ENCODE assay signal across 17 cellular contexts in genomic region chrX:7083021-7083420, GRCh38.
A peak's percentile ranks its signal among the peaks of the same experiment; 100 is the strongest.
DNase-seq lines count a peak whose midpoint lies in the region; ATAC-seq and TF ChIP-seq lines count a peak whose summit lies in the region.
"Had no signal": no experiment of that assay in that cellular context is flagged by ENCODE, and none has a peak within 500 bp of the region (broad histone marks: within the 10 kb centered on the region; RNA-seq: fewer than 3 reads in every experiment).

No MANE protein-coding gene starts in this region.

- peaks cover 27% of the 10 kb centered on the region for H4K20me1 ChIP-seq in mammary epithelial cell (ENCODE audit: insufficient read depth, low read length)
- no peaks in the 10 kb centered on the region for H4K20me1 ChIP-seq in OCI-LY1 (ENCODE audit: insufficient read depth, low read length)

- H2AFZ ChIP-seq in mammary epithelial cell (ENCODE audit: low read depth, low read length) (no peak overlapping the region), OCI-LY1 (ENCODE audit: low read length) (no peak overlapping the region)
- H2AFZ ChIP-seq: GM23338 had no signal

- H3K4me1 ChIP-seq in mammary epithelial cell (ENCODE audit: insufficient read depth, low read length) (peaks cover 13% of the 10 kb centered on the region), OCI-LY1 (ENCODE audit: insufficient read depth, low read length, severe bottlenecking) (peaks cover 59% of the 10 kb centered on the region), endodermal cell (ENCODE audit: control insufficient read depth, insufficient read depth, low read length) (peaks cover 5% of the 10 kb centered on the region), right cardiac atrium (ENCODE audit: control insufficient read depth, insufficient read depth, low read length) (peaks cover 1% of the 10 kb centered on the region)
- H3K4me1 ChIP-seq: BE2C, right atrium auricular region had no signal

- H3K36me3 ChIP-seq in mammary epithelial cell (ENCODE audit: insufficient read depth, low read length) (no peaks in the 10 kb centered on the region), OCI-LY1 (ENCODE audit: insufficient read depth, low read length) (peaks cover 16% of the 10 kb centered on the region; the same call in 1 of the 2 replicates), endodermal cell (ENCODE audit: control insufficient read depth, insufficient read depth, low read length) (no peaks in the 10 kb centered on the region)
- H3K36me3 ChIP-seq: BE2C, right atrium auricular region had no signal

- DNase-seq in MCF 10A (ENCODE audit: unreplicated experiment) (no peak), mammary epithelial cell (no peak), endodermal cell (no peak), right cardiac atrium (no peak), NCI-H1436 (lab: John Stamatoyannopoulos, UW) (no peak)
- DNase-seq in stimulated activated naive CD8-positive, alpha-beta T cell treated with anti-CD3 and anti-CD28 coated beads, Interleukin-15, amount 100 ng/mL, for 72 hours, result no peak
- DNase-seq: BE2C; brain microvascular endothelial cell; effector CD8-positive, alpha-beta T cell; GDM1; mucosa of descending colon; NCI-H524; stimulated activated CD4-positive, alpha-beta T cell treated with anti-CD3 and anti-CD28 coated beads, Interleukin-4, amount 100 ng/mL, for 1 hour had no signal

- H3K27me3 ChIP-seq in mammary epithelial cell (ENCODE audit: insufficient read depth, low read length) (peaks cover 7% of the 10 kb centered on the region), OCI-LY1 (ENCODE audit: insufficient read depth, low read length) (no peaks in the 10 kb centered on the region), endodermal cell (ENCODE audit: control insufficient read depth, insufficient read depth, low read length, poor library complexity, severe bottlenecking) (no peaks in the 10 kb centered on the region), right cardiac atrium (ENCODE audit: control insufficient read depth, insufficient read depth) (no peaks in the 10 kb centered on the region)
- H3K27me3 ChIP-seq: BE2C, brain microvascular endothelial cell, right atrium auricular region had no signal

- H3K27ac Mint-ChIP-seq in MCF 10A (ENCODE audit: low read depth, unreplicated experiment), result peak overlapping the region; percentile 61
- peak overlapping the region; percentile 3 for H3K27ac Mint-ChIP-seq in endodermal cell
- peak overlapping the region in 1 of 2 donors; percentile 74 for H3K27ac Mint-ChIP-seq in stimulated activated naive CD8-positive, alpha-beta T cell treated with anti-CD3 and anti-CD28 coated beads, Interleukin-15, amount 100 ng/mL, for 72 hours
- H3K27ac Mint-ChIP-seq: GM23338 had no signal

- no peaks in the 10 kb centered on the region; the same call in 1 of the 2 replicates for H3F3A ChIP-seq in OCI-LY1 (ENCODE audit: insufficient read depth, low read length)

- dilution Hi-C loops in mammary epithelial cell (cut with HindIII; ENCODE audit: low sequenced_read_pairs), result no loop called here

- H3K9me3 Mint-ChIP-seq in MCF 10A (ENCODE audit: unreplicated experiment) (no peaks in the 10 kb centered on the region), endodermal cell (no peaks in the 10 kb centered on the region)
- H3K9me3 Mint-ChIP-seq in stimulated activated naive CD8-positive, alpha-beta T cell treated with anti-CD3 and anti-CD28 coated beads, Interleukin-15, amount 100 ng/mL, for 72 hours, result no peaks in the 10 kb centered on the region
- H3K9me3 Mint-ChIP-seq: GM23338 had no signal

- H3K9me3 ChIP-seq in mammary epithelial cell (replicated peaks; ENCODE audit: insufficient read depth, low read length) (no peaks in the 10 kb centered on the region), OCI-LY1 (ENCODE audit: low read length) (no peaks in the 10 kb centered on the region), endodermal cell (ENCODE audit: control insufficient read depth, low read length) (no peaks in the 10 kb centered on the region), right cardiac atrium (ENCODE audit: control insufficient read depth, low read length) (no peaks in the 10 kb centered on the region)
- H3K9me3 ChIP-seq: BE2C, mucosa of descending colon, right atrium auricular region had no signal

- ATAC-seq in stimulated activated naive CD8-positive, alpha-beta T cell treated with anti-CD3 and anti-CD28 coated beads, Interleukin-15, amount 100 ng/mL, for 72 hours, result no peak
- ATAC-seq in right cardiac atrium, result no peak
- no peak for ATAC-seq in HG02623 (IDR thresholded peaks at IDR 0.05; ENCODE audit: unreplicated experiment)
- ATAC-seq: GM23338, mucosa of descending colon had no signal

- no TSS peak for BruUV-seq in MCF 10A (replicated peaks; lab: Mats Ljungman, UMichigan)
- BruUV-seq in mammary epithelial cell (replicated peaks; lab: Mats Ljungman, UMichigan), result no TSS peak

- H3K4me3 ChIP-seq in mammary epithelial cell (replicated peaks in 1 of 3; ENCODE audit: insufficient read depth in 1 of 3, low read depth in 2 of 3, low read length in 3 of 3) (no peak overlapping the region), OCI-LY1 (ENCODE audit: low read depth, low read length, poor library complexity, severe bottlenecking) (no peak overlapping the region), endodermal cell (ENCODE audit: low read length) (no peak overlapping the region), right cardiac atrium (ENCODE audit: low read length) (no peak overlapping the region)
- H3K4me3 ChIP-seq: GM23338, mucosa of descending colon, right atrium auricular region had no signal

- H3K4me2 ChIP-seq in mammary epithelial cell (ENCODE audit: insufficient read depth, low read depth, low read length) (no peak overlapping the region), OCI-LY1 (ENCODE audit: low read length) (peak overlapping the region; percentile 33)
- H3K4me2 ChIP-seq: GM23338 had no signal

- CTCF ChIA-PET in MCF 10A (lab: Yijun Ruan, JAX), result interaction anchor here (1.0 kb wide), 1 partner anchor 8 kb away, joined by 3 read pairs; no protein-coding TSS in a partner anchor
- CTCF ChIA-PET in mammary epithelial cell (lab: Charles Lee; ENCODE audit: low non-redundant PET), result no interaction called here

- H3K4me3 Mint-ChIP-seq in MCF 10A (ENCODE audit: unreplicated experiment) (no peak overlapping the region), endodermal cell (no peak overlapping the region)
- H3K4me3 Mint-ChIP-seq in stimulated activated naive CD8-positive, alpha-beta T cell treated with anti-CD3 and anti-CD28 coated beads, Interleukin-15, amount 100 ng/mL, for 72 hours, result peak overlapping the region; percentile 60 to 70
- H3K4me3 Mint-ChIP-seq: GM23338 had no signal

- H3K4me1 Mint-ChIP-seq in MCF 10A (ENCODE audit: insufficient read depth, unreplicated experiment) (peaks cover 17% of the 10 kb centered on the region), endodermal cell (peaks cover 25% of the 10 kb centered on the region)
- peaks cover 39% of the 10 kb centered on the region for H3K4me1 Mint-ChIP-seq in stimulated activated naive CD8-positive, alpha-beta T cell treated with anti-CD3 and anti-CD28 coated beads, Interleukin-15, amount 100 ng/mL, for 72 hours

- POLR2A ChIA-PET in MCF 10A (lab: Yijun Ruan, JAX), result interaction anchor here (1.0 kb wide), 1 partner anchor 64 kb away, joined by 3 read pairs; no protein-coding TSS in a partner anchor

- in situ Hi-C loops in mammary epithelial cell (cut with MboI; ENCODE audit: low sequenced_read_pairs in 2 of 2), result no loop called here

- H3K9ac ChIP-seq in mammary epithelial cell (ENCODE audit: insufficient read depth, low read length) (no peak overlapping the region), OCI-LY1 (ENCODE audit: low read length) (peak overlapping the region; percentile 22; the same call in 1 of the 2 replicates), endodermal cell (ENCODE audit: extremely low read depth, low read length, poor library complexity, severe bottlenecking) (no peak overlapping the region)

- TF ChIP-seq CTCF in MCF 10A (IDR thresholded peaks at IDR 0.05; ENCODE audit: unreplicated experiment), result no peak
- no peak for TF ChIP-seq CTCF in mammary epithelial cell (conservative IDR thresholded peaks at IDR 0.05 in 1 of 2, IDR thresholded peaks at IDR 0.05 in 1 of 2; ENCODE audit: extremely low read depth in 1 of 2, insufficient read depth in 1 of 2, low read depth in 1 of 2, low read length in 2 of 2)
- TF ChIP-seq CTCF in OCI-LY1 (IDR thresholded peaks at IDR 0.05; ENCODE audit: low read length), result no peak
- no peak for TF ChIP-seq CTCF in endodermal cell (conservative IDR thresholded peaks at IDR 0.05)

- no peak overlapping the region for H3K27ac ChIP-seq in mammary epithelial cell (ENCODE audit: insufficient read depth, low read depth, low read length)
- peak overlapping the region; percentile 99 for H3K27ac ChIP-seq in OCI-LY1 (ENCODE audit: low read depth, low read length, poor library complexity, severe bottlenecking)
- H3K27ac ChIP-seq in endodermal cell (ENCODE audit: low read depth, low read length), result no peak overlapping the region
- no peak overlapping the region for H3K27ac ChIP-seq in right cardiac atrium (ENCODE audit: low read length)
- H3K27ac ChIP-seq: right atrium auricular region had no signal

- WGBS in mammary epithelial cell (ENCODE audit: low coverage, missing lambda C conversion rate), result 100% methylated on average over 1 of the region's 1 CpG
- WGBS in endodermal cell (ENCODE audit: insufficient coverage in 1 of 2, insufficient read length in 1 of 2), 2 experiments, result no CpG with 5 or more reads among the region's 1 CpG
- WGBS in right cardiac atrium, result 94% methylated on average over 1 of the region's 1 CpG

- intact Hi-C loops in MCF 10A (cut with micrococcal nuclease) (no loop called here), mammary epithelial cell (cut with micrococcal nuclease) (loop anchor here (5.0 kb wide), 1 partner anchor 49 kb away; no protein-coding TSS in a partner anchor), right cardiac atrium (cut with DNase I) (no loop called here)

- H3K27me3 Mint-ChIP-seq in MCF 10A (ENCODE audit: insufficient read depth, unreplicated experiment) (no peaks in the 10 kb centered on the region), endodermal cell (ENCODE audit: insufficient read depth) (no peaks in the 10 kb centered on the region)
- no peaks in the 10 kb centered on the region for H3K27me3 Mint-ChIP-seq in stimulated activated naive CD8-positive, alpha-beta T cell treated with anti-CD3 and anti-CD28 coated beads, Interleukin-15, amount 100 ng/mL, for 72 hours

- H3K79me2 ChIP-seq in mammary epithelial cell (ENCODE audit: insufficient read depth, low read length) (no peaks in the 10 kb centered on the region), OCI-LY1 (ENCODE audit: insufficient read depth, low read length) (peaks cover 13% of the 10 kb centered on the region; the same call in 1 of the 2 replicates)

- no peaks in the 10 kb centered on the region for H3K9me2 ChIP-seq in OCI-LY1 (ENCODE audit: low read depth, low read length)

- H3K36me3 Mint-ChIP-seq in MCF 10A (ENCODE audit: insufficient read depth, unreplicated experiment) (peaks cover 17% of the 10 kb centered on the region), endodermal cell (ENCODE audit: low read depth) (peaks cover 5% of the 10 kb centered on the region)

Comparison
In these comparisons a context has a peak if more than half of its experiments do, and no peak if none do; other contexts are left out.
1. H3K4me3 Mint-ChIP-seq: peak in stimulated activated naive CD8-positive, alpha-beta T cell treated with anti-CD3 and anti-CD28 coated beads, Interleukin-15, amount 100 ng/mL, for 72 hours (2 of 2); none in MCF 10A (single experiment) and endodermal cell (single experiment).